34 cellular contexts compared by ENCODE assay signal in genomic region chr3:84621823-84622222, GRCh38.
"Had no signal": no experiment of that assay in that cellular context is flagged by ENCODE, and none has a peak within 500 bp of the region (broad histone marks: within the 10 kb centered on the region; RNA-seq: fewer than 3 reads in every experiment).

No MANE protein-coding gene starts in this region.

- H3K9me3 ChIP-seq: MG63 had no signal

- DNase-seq: Karpas-422, Kasumi-1, MG63, MM.1S, MV-4-11, NCI-H1048, NCI-H1092, NCI-H1092 treated with DMSO at 0.1 percent for 48 hours, NCI-H1105, NCI-H1105 treated with DMSO at 0.1 percent for 48 hours, NCI-H1417, NCI-H1417 treated with DMSO at 0.1 percent for 48 hours, NCI-H1436, NCI-H1436 treated with DMSO at 0.1 percent for 48 hours, NCI-H146, NCI-H1694, NCI-H1694 treated with DMSO at 0.1 percent for 48 hours, NCI-H187, NCI-H187 treated with DMSO at 0.1 percent for 48 hours, NCI-H1930, NCI-H2029, NCI-H2029 treated with DMSO at 0.1 percent for 48 hours, NCI-H2081, NCI-H2081 treated with DMSO at 0.1 percent for 48 hours, NCI-H2107, NCI-H2171, NCI-H2171 treated with DMSO at 0.1 percent for 48 hours, NCI-H2227 treated with DMSO at 0.1 percent for 48 hours, NCI-H226, NCI-H345, NCI-H446, NCI-H446 treated with DMSO at 0.1 percent for 48 hours, NCI-H510A, NCI-H510A treated with DMSO at 0.1 percent for 48 hours had no signal

- H3K4me3 ChIP-seq: MG63 had no signal

- H3K36me3 ChIP-seq: MG63 had no signal
